In genomic region chr3:116473602-116474001, GRCh38 we compare ENCODE assay signal across 17 cellular contexts. TPM values are rescaled to one million over a fixed set of nuclear protein-coding genes. Genes with fewer than 3 reads are reported as not detected.
DNase-seq lines count a peak whose midpoint lies in the region; FAIRE-seq and TF ChIP-seq lines count a peak whose summit lies in the region.
"Had no signal": no experiment of that assay in that cellular context is flagged by ENCODE, and none has a peak within 500 bp of the region (broad histone marks: within the 10 kb centered on the region; RNA-seq: fewer than 3 reads in every experiment).

No MANE protein-coding gene starts in this region.

- no peaks in the 10 kb centered on the region for H3K36me3 ChIP-seq in H1 (ENCODE audit: control insufficient read depth in 2 of 4, insufficient read depth in 4 of 4, low read length in 3 of 4)
- no peaks in the 10 kb centered on the region for H3K36me3 ChIP-seq in mesenchymal stem cell (ENCODE audit: control insufficient read depth in 1 of 2, insufficient read depth in 2 of 2, low read depth in 1 of 2, low read length in 2 of 2)
- H3K36me3 ChIP-seq: thoracic aorta had no signal

- no peak for TF ChIP-seq POLR2A in H1 (IDR thresholded peaks at IDR 0.05; ENCODE audit: control extremely low read depth in 1 of 2, low read depth in 2 of 2, low read length in 2 of 2)

- DNase-seq in AG10803 (ENCODE audit: low read depth) (peak; percentile 3), GM03348 (ENCODE audit: low spot score) (peak; percentile 7), H1 (ENCODE audit: low read depth in 1 of 2, low spot score in 2 of 2) (no peak), mesenchymal stem cell (peak; percentile 36), dermis blood vessel endothelial cell (no peak), GM19239 (ENCODE audit: insufficient read length, low spot score) (no peak), NCI-H2107 treated with DMSO at 0.1 percent for 48 hours (lab: John Stamatoyannopoulos, UW; ENCODE audit: unreplicated experiment) (no peak)
- DNase-seq: activated CD4-positive, alpha-beta T cell treated with anti-CD3 and anti-CD28 coated beads for 4 hours; activated naive CD8-positive, alpha-beta T cell treated with anti-CD3 and anti-CD28 coated beads, Interleukin-2, amount 50 U/mL, for 24 hours; naive B cell; right cardiac atrium had no signal

- no peak for TF ChIP-seq EP300 in H1 (IDR thresholded peaks at IDR 0.05; ENCODE audit: borderline replicate concordance in 1 of 2, low read depth in 2 of 2, low read length in 2 of 2)

- H3K4ac ChIP-seq in H1 (replicated peaks; ENCODE audit: insufficient read length, low read depth, low read length) (no peak overlapping the region), mesenchymal stem cell (ENCODE audit: low read depth in 1 of 2, low read length in 2 of 2) (no peak overlapping the region)

- no peak overlapping the region for H2BK5ac ChIP-seq in H1 (ENCODE audit: low read depth, low read length)
- no peak overlapping the region for H2BK5ac ChIP-seq in mesenchymal stem cell (ENCODE audit: low read depth, low read length, poor library complexity, severe bottlenecking)

- no peak overlapping the region for H3K14ac ChIP-seq in H1 (ENCODE audit: insufficient read length)
- H3K14ac ChIP-seq in mesenchymal stem cell (ENCODE audit: low read length in 2 of 2), result no peak overlapping the region

- H3K56ac ChIP-seq in H1 (replicated peaks; ENCODE audit: insufficient read length, low read depth, low read length), result no peak overlapping the region

- H4K91ac ChIP-seq in H1 (replicated peaks; ENCODE audit: insufficient read length, low read length), result no peak overlapping the region
- no peak overlapping the region for H4K91ac ChIP-seq in mesenchymal stem cell (ENCODE audit: low read length)

- H3K4me3 ChIP-seq in AG10803 (ENCODE audit: low read length), result no peak overlapping the region
- no peak overlapping the region for H3K4me3 ChIP-seq in H1 (ENCODE audit: extremely low read depth in 1 of 4, insufficient read depth in 2 of 4, low read depth in 3 of 4, low read length in 4 of 4)
- H3K4me3 ChIP-seq in mesenchymal stem cell (ENCODE audit: insufficient read depth in 1 of 2, low read depth in 1 of 2, low read length in 2 of 2), result no peak overlapping the region
- H3K4me3 ChIP-seq: lung, thoracic aorta had no signal

- H3K23ac ChIP-seq in H1 (ENCODE audit: insufficient read length), result no peak overlapping the region
- H3K23ac ChIP-seq in mesenchymal stem cell (ENCODE audit: low read length in 2 of 2), result no peak overlapping the region

- H3K79me1 ChIP-seq in H1 (ENCODE audit: low read depth, low read length) (no peaks in the 10 kb centered on the region), mesenchymal stem cell (replicated peaks; ENCODE audit: low read length, poor library complexity, severe bottlenecking) (no peaks in the 10 kb centered on the region)

- H3K9ac ChIP-seq in H1 (replicated peaks in 1 of 4; ENCODE audit: extremely low read depth in 1 of 4, low read depth in 3 of 4, low read length in 3 of 4), result no peak overlapping the region
- no peak overlapping the region for H3K9ac ChIP-seq in mesenchymal stem cell (ENCODE audit: low read length)

- H2AFZ ChIP-seq in H1 (ENCODE audit: low read length), result no peak overlapping the region
- no peak overlapping the region for H2AFZ ChIP-seq in mesenchymal stem cell (ENCODE audit: low read depth, low read length)

- POLR2A ChIA-PET in H1 (lab: Charles Lee; ENCODE audit: partially characterized antibody), result no interaction called here

- H2BK12ac ChIP-seq in H1 (ENCODE audit: low read depth, low read length), result no peak overlapping the region
- H2BK12ac ChIP-seq in mesenchymal stem cell (ENCODE audit: low read length in 2 of 2), result no peak overlapping the region

- H3K27me3 ChIP-seq in H1 (replicated peaks in 1 of 4; ENCODE audit: control insufficient read depth in 3 of 4, extremely low read depth in 1 of 4, insufficient read depth in 3 of 4, low read length in 3 of 4) (no peaks in the 10 kb centered on the region), mesenchymal stem cell (ENCODE audit: control insufficient read depth in 1 of 2, insufficient read depth in 1 of 2, low read length in 2 of 2) (no peaks in the 10 kb centered on the region)

- no peak overlapping the region for H2BK120ac ChIP-seq in H1 (replicated peaks; ENCODE audit: low read depth, low read length)
- H2BK120ac ChIP-seq in mesenchymal stem cell (ENCODE audit: low read depth, low read length), result no peak overlapping the region

- H3K18ac ChIP-seq in H1 (ENCODE audit: extremely low read depth, low read length), result no peak overlapping the region
- no peak overlapping the region for H3K18ac ChIP-seq in mesenchymal stem cell (ENCODE audit: low read depth in 1 of 2, low read length in 2 of 2)

- H3K9me3 ChIP-seq in H1 (ENCODE audit: insufficient read depth in 2 of 2, low read depth in 1 of 2, low read length in 1 of 2), result peaks cover under 1 to 4% of the 10 kb centered on the region in 2 experiments; a peak in 3 of 4 replicates
- peaks cover 2% of the 10 kb centered on the region for H3K9me3 ChIP-seq in mesenchymal stem cell (ENCODE audit: control insufficient read depth, low read length)
- H3K9me3 ChIP-seq: thoracic aorta had no signal

- CTCF ChIA-PET in H1 (lab: Charles Lee; ENCODE audit: partially characterized antibody), result interaction anchor here (0.8 to 1.4 kb wide), 3 partner anchors 11 to 283 kb away, joined by 4 read pairs; no protein-coding TSS in a partner anchor

- H2BK15ac ChIP-seq in H1 (ENCODE audit: low read length), result no peak overlapping the region
- H2BK15ac ChIP-seq in mesenchymal stem cell (ENCODE audit: low read depth, poor library complexity, severe bottlenecking), result no peak overlapping the region

- H3K4me1 ChIP-seq in H1 (replicated peaks in 1 of 4; ENCODE audit: control insufficient read depth in 3 of 4, insufficient read depth in 4 of 4, low read length in 3 of 4) (peaks cover 0 to 4% (median 0%) of the 10 kb centered on the region in 4 experiments; a peak in 1 of 7 replicates), mesenchymal stem cell (ENCODE audit: control insufficient read depth, insufficient read depth, low read depth, low read length) (peaks cover 4% of the 10 kb centered on the region)

- no peak overlapping the region for H4K5ac ChIP-seq in H1 (ENCODE audit: insufficient read length, low read depth, low read length)

- no peaks in the 10 kb centered on the region for H3K79me2 ChIP-seq in H1 (ENCODE audit: control insufficient read depth in 1 of 2, insufficient read depth in 2 of 2, low read length in 2 of 2)

- no peak overlapping the region for H3K27ac ChIP-seq in H1 (ENCODE audit: low read depth, low read length)
- no peak overlapping the region for H3K27ac ChIP-seq in mesenchymal stem cell (ENCODE audit: low read length, poor library complexity, severe bottlenecking)
- H3K27ac ChIP-seq: thoracic aorta had no signal

- no peaks in the 10 kb centered on the region for H4K20me1 ChIP-seq in H1 (replicated peaks in 1 of 2; ENCODE audit: control insufficient read depth in 1 of 2, insufficient read depth in 2 of 2, low read length in 2 of 2)

- no peak for FAIRE-seq in H1 (lab: Jason Lieb, UNC)
- no peak for FAIRE-seq in GM19239 (lab: Jason Lieb, UNC)
- FAIRE-seq: GM12891, H54 had no signal

- no peaks in the 10 kb centered on the region; the same call in 1 of the 2 replicates for H3K23me2 ChIP-seq in H1 (ENCODE audit: low read depth, low read length)

- H3K4me2 ChIP-seq in H1 (ENCODE audit: insufficient read depth in 1 of 2, low read depth in 2 of 2, low read length in 2 of 2) (no peak overlapping the region), mesenchymal stem cell (ENCODE audit: low read length, poor library complexity, severe bottlenecking) (no peak overlapping the region)

- H4K8ac ChIP-seq in H1 (ENCODE audit: extremely low read depth, insufficient read depth, low read length) (no peak overlapping the region), mesenchymal stem cell (ENCODE audit: low read length) (no peak overlapping the region)

- H2BK20ac ChIP-seq in H1 (ENCODE audit: low read length), result no peak overlapping the region

- no peak for TF ChIP-seq CTCF in AG10803 (conservative IDR thresholded peaks at IDR 0.05; ENCODE audit: low read length)
- no peak for TF ChIP-seq CTCF in H1 (IDR thresholded peaks at IDR 0.05; ENCODE audit: control extremely low read depth in 1 of 3, insufficient read depth in 1 of 3, low read depth in 1 of 3, low read length in 3 of 3)

- no peak for TF ChIP-seq RAD21 in H1 (IDR thresholded peaks at IDR 0.05 in 1 of 2, conservative IDR thresholded peaks at IDR 0.05 in 1 of 2; ENCODE audit: low read depth in 2 of 2, low read length in 2 of 2)

- H2AK5ac ChIP-seq in H1 (ENCODE audit: low read depth, low read length) (no peak overlapping the region), mesenchymal stem cell (ENCODE audit: low read length, severe bottlenecking) (no peak overlapping the region)

TF ChIP-seq in H1, 55 proteins besides CTCF, POLR2A, EP300 and RAD21:
- peak; percentile 53; the same call in 1 of the 2 replicates for TF ChIP-seq JUND (IDR thresholded peaks at IDR 0.05; ENCODE audit: low read length)
- TF ChIP-seq JUN (IDR thresholded peaks at IDR 0.05; ENCODE audit: low read depth, low read length), result no peak

RNA-seq across cellular contexts. Expression of gene LSAMP, which starts 28.3 kb away (rescaled TPM):
- total RNA-seq in H1 (2021; fragmentation: NEBNext Ultra II Directional; extraction: Animal tissue kit (Norgen Biotek cat#: 25700)), result 3.8 and 5.7 TPM in 2 replicates
- polyA plus RNA-seq in H1 (2011; rRNA removed), result 1.8 and 2.0 TPM in 2 replicates
- polyA plus RNA-seq in H1 (2011; cell fraction: cytosol; rRNA removed), result 3.2 TPM
- polyA plus RNA-seq in H1 (2011; cell fraction: nucleus; rRNA removed), result 4.2 TPM
- 2.8 to 5.8 TPM (median 4.1 TPM) in 4 replicates for polyA plus RNA-seq in H1 (2012, experiment 1 of 2)
- polyA plus RNA-seq in H1 (2012, experiment 2 of 2), result 2.1 TPM
- polyA plus RNA-seq in H1 (2013, experiment 1 of 2), result 2.1 TPM
- 2.4 TPM for polyA plus RNA-seq in H1 (2013, experiment 2 of 2)
- 7.3 and 12.3 TPM in 2 replicates for polyA minus RNA-seq in H1 (2011; rRNA and poly(A)+ RNA removed)
- polyA minus RNA-seq in H1 (2011; cell fraction: cytosol; rRNA and poly(A)+ RNA removed), result 1.2 TPM
- 10.5 TPM for polyA minus RNA-seq in H1 (2011; cell fraction: nucleus; rRNA and poly(A)+ RNA removed)
- 3.8 TPM for polyA plus RNA-seq in mesenchymal stem cell (2013, experiment 1 of 2)
- 3.8 TPM for polyA plus RNA-seq in mesenchymal stem cell (2013, experiment 2 of 2)
- total RNA-seq in dermis blood vessel endothelial cell, result not detected in 2 replicates
- total RNA-seq: activated T-helper 2 cell treated with anti-CD3 and anti-CD28 coated beads, Interferon-gamma antibody, Interleukin-2, Interleukin-4, amounts not matched to agents 10 μg/mL and 5 μg/mL and 100 μg/mL, durations not matched to agents 14 hours and 24 hours and 36 hours; dermis microvascular lymphatic vessel endothelial cell had no signal

Comparison
In these comparisons a context has a peak if more than half of its experiments do, and no peak if none do; other contexts are left out.
1. DNase-seq: peak in AG10803 (single experiment), GM03348 (single experiment) and mesenchymal stem cell (single experiment); none in H1 (0 of 2), dermis blood vessel endothelial cell (single experiment), GM19239 (single experiment) and NCI-H2107 treated with DMSO at 0.1 percent for 48 hours (single experiment).